13 cellular contexts compared by ENCODE assay signal in genomic region chr6:10033223-10033829, GRCh38.
DNase-seq lines count a peak whose midpoint lies in the region; ATAC-seq and TF ChIP-seq lines count a peak whose summit lies in the region.
"Had no signal": no experiment of that assay in that cellular context is flagged by ENCODE, and none has a peak within 500 bp of the region (broad histone marks: within the 10 kb centered on the region; RNA-seq: fewer than 3 reads in every experiment).

No MANE protein-coding gene starts in this region.

- H3K4me1 ChIP-seq in breast epithelium = no peaks in the 10 kb centered on the region
- H3K4me1 ChIP-seq: ascending aorta had no signal

- H3K36me3 Mint-ChIP-seq in MCF 10A (ENCODE audit: insufficient read depth, unreplicated experiment) = no peaks in the 10 kb centered on the region

- no peaks in the 10 kb centered on the region for H3K36me3 ChIP-seq in breast epithelium
- H3K36me3 ChIP-seq: ascending aorta had no signal

- intact Hi-C loops in MCF 10A (cut with micrococcal nuclease) (loop anchor here (5.0 kb wide), 1 partner anchor 204 kb away; no protein-coding TSS in a partner anchor), breast epithelium (cut with DNase I; ENCODE audit: low total_unique reads) (no loop called here)

- H3K4me1 Mint-ChIP-seq in MCF 10A (ENCODE audit: insufficient read depth, unreplicated experiment) = peaks cover 7% of the 10 kb centered on the region

- H3K9me3 ChIP-seq in breast epithelium = no peaks in the 10 kb centered on the region
- H3K9me3 ChIP-seq: ascending aorta had no signal

- H3K27ac Mint-ChIP-seq in MCF 10A (ENCODE audit: low read depth, unreplicated experiment) = no peak overlapping the region

- H3K4me3 ChIP-seq in breast epithelium = no peak overlapping the region
- H3K4me3 ChIP-seq: ascending aorta had no signal

- no TSS peak for BruUV-seq in MCF 10A (replicated peaks; lab: Mats Ljungman, UMichigan)

- no peaks in the 10 kb centered on the region for H3K9me3 Mint-ChIP-seq in MCF 10A (ENCODE audit: unreplicated experiment)

- H3K27me3 Mint-ChIP-seq in MCF 10A (ENCODE audit: insufficient read depth, unreplicated experiment) = no peaks in the 10 kb centered on the region

- no peaks in the 10 kb centered on the region for H3K27me3 ChIP-seq in breast epithelium
- H3K27me3 ChIP-seq: ascending aorta had no signal

- no peak overlapping the region for H3K4me3 Mint-ChIP-seq in MCF 10A (ENCODE audit: unreplicated experiment)

- H3K27ac ChIP-seq in breast epithelium = no peak overlapping the region
- H3K27ac ChIP-seq: ascending aorta had no signal

- DNase-seq in MCF 10A (ENCODE audit: unreplicated experiment) (peak; percentile 80), breast epithelium (ENCODE audit: low spot score in 2 of 2) (no peak), NCI-H460 (ENCODE audit: extremely low read depth, low read depth) (peak; percentile 90), fibroblast of gingiva (ENCODE audit: low read depth) (peak; percentile 14), ureter (ENCODE audit: low spot score) (no peak), NCI-H526 (lab: John Stamatoyannopoulos, UW) (no peak)
- DNase-seq: NCI-H1930; occipital lobe; stimulated activated CD4-positive, alpha-beta T cell treated with anti-CD3 and anti-CD28 coated beads, Interleukin-4, amount 100 ng/mL, for 4 hours; substantia nigra had no signal

- no peak for TF ChIP-seq CTCF in MCF 10A (IDR thresholded peaks at IDR 0.05; ENCODE audit: unreplicated experiment)
- no peak for TF ChIP-seq CTCF in breast epithelium (IDR thresholded peaks at IDR 0.05)

- CTCF ChIA-PET in MCF 10A (lab: Yijun Ruan, JAX) = interaction anchor here (1.0 kb wide), 1 partner anchor 130 kb away, joined by 3 read pairs; no protein-coding TSS in a partner anchor

- no peak for TF ChIP-seq POLR2A in breast epithelium (IDR thresholded peaks at IDR 0.05)

- POLR2A ChIA-PET in MCF 10A (lab: Yijun Ruan, JAX) = interaction anchor here (0.7 to 2.4 kb wide), 2 partner anchors 34 to 51 kb away, joined by 3 to 6 read pairs; no protein-coding TSS in a partner anchor

- ATAC-seq in HG03460 (IDR thresholded peaks at IDR 0.05; ENCODE audit: unreplicated experiment) (no peak), GM19035 (IDR thresholded peaks at IDR 0.05; ENCODE audit: unreplicated experiment) (no peak)

Comparison
In these comparisons a context has a peak if more than half of its experiments do, and no peak if none do; other contexts are left out.
1. DNase-seq: peak in MCF 10A (single experiment), NCI-H460 (single experiment) and fibroblast of gingiva (single experiment); none in breast epithelium (0 of 2), ureter (single experiment) and NCI-H526 (0 of 2).